9 cellular contexts compared by ENCODE assay signal in genomic region chr2:41698787-41699422, GRCh38.
DNase-seq lines count a peak whose midpoint lies in the region; ATAC-seq and TF ChIP-seq lines count a peak whose summit lies in the region.
"Had no signal": no experiment of that assay in that cellular context is flagged by ENCODE, and none has a peak within 500 bp of the region (broad histone marks: within the 10 kb centered on the region; RNA-seq: fewer than 3 reads in every experiment).

No MANE protein-coding gene starts in this region.

- H3K36me3 ChIP-seq in adrenal gland (replicated peaks in 1 of 2) (no peaks in the 10 kb centered on the region), iPS DF 6.9 (ENCODE audit: control insufficient read depth, insufficient read depth, low read length) (no peaks in the 10 kb centered on the region)

- H3K4me1 ChIP-seq in adrenal gland (replicated peaks in 1 of 2) (peaks cover 0 to 4% of the 10 kb centered on the region in 2 donors), iPS DF 6.9 (ENCODE audit: control insufficient read depth, insufficient read depth, low read length) (no peaks in the 10 kb centered on the region)

- no peak for TF ChIP-seq POLR2A in adrenal gland (IDR thresholded peaks at IDR 0.05)

- no peaks in the 10 kb centered on the region for H3K9me3 ChIP-seq in adrenal gland (replicated peaks in 1 of 3)
- no peaks in the 10 kb centered on the region for H3K9me3 ChIP-seq in iPS DF 6.9 (ENCODE audit: control insufficient read depth, insufficient read depth, low read length)

- H3K27ac ChIP-seq in adrenal gland (no peak overlapping the region), iPS DF 6.9 (ENCODE audit: low read length) (no peak overlapping the region)
- H3K27ac ChIP-seq: epithelial cell of prostate had no signal

- 26 to 31% (median 30%) methylated on average over 16 of the region's 16 CpGs for WGBS in adrenal gland, 4 donors
- no CpG with 5 or more reads among the region's 16 CpGs for WGBS in iPS DF 6.9 (ENCODE audit: insufficient coverage, insufficient read length)

- H3K4me3 ChIP-seq in adrenal gland, result peak overlapping the region in 1 of 4 donors; percentile 20
- H3K4me3 ChIP-seq in iPS DF 6.9 (ENCODE audit: low read length), result no peak overlapping the region

- no peak for ATAC-seq in HG03378 (IDR thresholded peaks at IDR 0.05; ENCODE audit: unreplicated experiment)

- DNase-seq in COLO668 (lab: John Stamatoyannopoulos, UW; ENCODE audit: unreplicated experiment) (peak; percentile 4), HEK293T (ENCODE audit: extremely low spot score) (peak; percentile 41), adrenal gland (peak; percentile 24 to 67 (median 39)), iPS DF 6.9 (ENCODE audit: low read depth, low spot score) (peak; percentile 48), DMS79 treated with DMSO at 0.1 percent for 48 hours (lab: John Stamatoyannopoulos, UW) (no peak), NCI-H128 (lab: John Stamatoyannopoulos, UW; ENCODE audit: unreplicated experiment) (no peak)
- peak; percentile 32 for DNase-seq in stimulated activated CD8-positive, alpha-beta memory T cell treated with anti-CD3 and anti-CD28 coated beads, Interleukin-4, amount 100 ng/mL, for 48 hours

- H3K27me3 ChIP-seq in adrenal gland (no peaks in the 10 kb centered on the region), iPS DF 6.9 (ENCODE audit: control insufficient read depth, insufficient read depth, low read length) (no peaks in the 10 kb centered on the region)

- CTCF ChIA-PET in HEK293T (lab: Yijun Ruan, JAX), result interaction anchor here (0.5 to 1.9 kb wide), 9 partner anchors 9 to 1785 kb away, joined by 3 to 8 read pairs (median 3); no protein-coding TSS in a partner anchor

- intact Hi-C loops in adrenal gland (cut with DNase I), result loop anchor here (2.0 to 10.0 kb wide), 4 partner anchors 83 to 1784 kb away; no protein-coding TSS in a partner anchor

- POLR2A ChIA-PET in HEK293T (lab: Yijun Ruan, JAX), result no interaction called here

- TF ChIP-seq CTCF in adrenal gland (IDR thresholded peaks at IDR 0.05), result peak; percentile 71 to 89 (median 82)

TF ChIP-seq in HEK293T, 16 proteins besides CTCF, POLR2A, EP300 and RAD21:
- TF ChIP-seq FOXM1 (IDR thresholded peaks at IDR 0.05; ENCODE audit: borderline replicate concordance), result no peak
- TF ChIP-seq LEF1 (IDR thresholded peaks at IDR 0.05; ENCODE audit: borderline replicate concordance), result no peak
- TF ChIP-seq BHLHE40 (IDR thresholded peaks at IDR 0.05; ENCODE audit: borderline replicate concordance), result no peak
- no peak for TF ChIP-seq TARDBP (IDR thresholded peaks at IDR 0.05)
- no peak for TF ChIP-seq CTBP1 (IDR thresholded peaks at IDR 0.05; ENCODE audit: borderline replicate concordance)
- TF ChIP-seq PKNOX1 (IDR thresholded peaks at IDR 0.05), result no peak
- no peak for TF ChIP-seq FOXA1 (IDR thresholded peaks at IDR 0.05)
- TF ChIP-seq NFRKB (IDR thresholded peaks at IDR 0.05), result no peak
- no peak for TF ChIP-seq ELF4 (IDR thresholded peaks at IDR 0.05)
- no peak for TF ChIP-seq L3MBTL2 (conservative IDR thresholded peaks at IDR 0.05)
- TF ChIP-seq ZNF384 (IDR thresholded peaks at IDR 0.05), result no peak
- no peak for TF ChIP-seq HDGF (IDR thresholded peaks at IDR 0.05; ENCODE audit: borderline replicate concordance)
- TF ChIP-seq FOXK2 (IDR thresholded peaks at IDR 0.05), result no peak

Comparison
In these comparisons a context has a peak if more than half of its experiments do, and no peak if none do; other contexts are left out.
1. DNase-seq: peak in COLO668 (single experiment), HEK293T (single experiment), adrenal gland (7 of 7), iPS DF 6.9 (single experiment) and stimulated activated CD8-positive, alpha-beta memory T cell treated with anti-CD3 and anti-CD28 coated beads, Interleukin-4, amount 100 ng/mL, for 48 hours (single experiment); none in DMS79 treated with DMSO at 0.1 percent for 48 hours (single experiment) and NCI-H128 (single experiment).